In the genomic region with DNA sequence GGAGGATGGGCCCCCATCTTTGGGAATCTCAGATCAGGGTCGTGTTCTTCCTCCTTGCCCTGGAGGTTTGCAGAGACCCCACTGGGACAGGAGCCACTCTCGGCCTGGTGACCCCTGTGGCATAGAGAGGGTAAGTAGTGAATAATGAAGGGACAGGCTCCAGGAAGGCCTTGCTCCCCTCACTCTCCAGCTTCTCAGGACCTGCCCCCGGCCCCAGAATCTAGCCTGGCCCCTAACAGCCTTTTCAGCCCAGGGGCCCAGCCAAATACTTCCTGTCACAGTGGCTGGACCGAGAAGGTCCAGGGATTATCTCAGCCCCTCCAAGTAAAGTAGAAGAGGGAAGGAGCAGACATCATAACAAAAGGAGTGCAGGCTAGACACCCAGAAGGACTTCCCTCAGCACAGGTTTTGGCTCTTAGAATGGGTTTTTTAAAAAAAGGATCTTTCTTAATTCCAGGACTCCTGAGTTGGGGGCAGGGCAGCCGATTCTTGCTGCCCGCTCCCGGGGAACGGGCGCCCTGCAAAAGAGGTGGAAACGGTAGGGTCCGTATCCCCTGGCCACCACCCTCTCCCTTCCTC, we compare ENCODE assay signal across 8 cellular contexts. TPM values are rescaled to one million over a fixed set of nuclear protein-coding genes. Genes with fewer than 3 reads are reported as not detected.
DNase-seq lines count a peak whose midpoint lies in the region; ATAC-seq and TF ChIP-seq lines count a peak whose summit lies in the region.

No MANE protein-coding gene starts in this region.

- POLR2A ChIA-PET in activated CD8-positive, alpha-beta T cell treated with anti-CD3 and anti-CD28 coated beads for 36 hours (lab: Charles Lee) = interaction anchor here (1.1 to 1.3 kb wide), 2 partner anchors 112 to 121 kb away, joined by 3 to 5 read pairs; no protein-coding TSS in a partner anchor

- H3K9ac ChIP-seq in H9 (ENCODE audit: extremely low read depth, insufficient read length, low read length) = no peak overlapping the region

- no peak overlapping the region for H2AFZ ChIP-seq in H9 (ENCODE audit: low read length)

- no peak overlapping the region for H2BK5ac ChIP-seq in H9 (ENCODE audit: insufficient read length, low read length)

- no peaks in the 10 kb centered on the region; a peak in 1 of 5 replicates for H3K9me3 Mint-ChIP-seq in H9
- no peaks in the 10 kb centered on the region for H3K9me3 Mint-ChIP-seq in activated CD8-positive, alpha-beta T cell treated with anti-CD3 and anti-CD28 coated beads for 36 hours

- no peak overlapping the region for H3K56ac ChIP-seq in H9 (ENCODE audit: insufficient read length, low read depth, low read length)

- peaks cover 3% of the 10 kb centered on the region; the same call in 1 of the 2 replicates for H3K27me3 ChIP-seq in H9 (ENCODE audit: insufficient read depth, low read length)
- no peaks in the 10 kb centered on the region for H3K27me3 ChIP-seq in left ventricle myocardium inferior (ENCODE audit: low read depth)

- no peak overlapping the region for H3T11ph ChIP-seq in H9 (ENCODE audit: low read length)

- peaks cover 3% of the 10 kb centered on the region; the same call in 1 of the 2 replicates for H3K4me1 ChIP-seq in H9 (ENCODE audit: insufficient read depth, low read length)
- peaks cover 56% of the 10 kb centered on the region for H3K4me1 ChIP-seq in left ventricle myocardium inferior

- no peak overlapping the region for H2BK12ac ChIP-seq in H9 (ENCODE audit: insufficient read length, low read depth, low read length)

- H3K79me2 ChIP-seq in H9 (ENCODE audit: insufficient read depth, low read length) = no peaks in the 10 kb centered on the region

- TF ChIP-seq CTCF in H9 (conservative IDR thresholded peaks at IDR 0.05) (no peak), left ventricle myocardium inferior (IDR thresholded peaks at IDR 0.05; ENCODE audit: borderline replicate concordance) (no peak)
- no peak for TF ChIP-seq CTCF in activated CD8-positive, alpha-beta T cell treated with anti-CD3 and anti-CD28 coated beads for 36 hours (IDR thresholded peaks at IDR 0.05)

- H3K36me3 ChIP-seq in left ventricle myocardium inferior = no peaks in the 10 kb centered on the region

- H3K36me3 Mint-ChIP-seq in H9 (ENCODE audit: insufficient read depth in 1 of 3, low read depth in 3 of 3) = no peaks in the 10 kb centered on the region
- H3K36me3 Mint-ChIP-seq in activated CD8-positive, alpha-beta T cell treated with anti-CD3 and anti-CD28 coated beads for 36 hours (ENCODE audit: low read depth) = no peaks in the 10 kb centered on the region

- no peak for ATAC-seq in activated CD8-positive, alpha-beta T cell treated with anti-CD3 and anti-CD28 coated beads for 36 hours

- H3K4ac ChIP-seq in H9 (ENCODE audit: low read depth, low read length) = no peak overlapping the region

- peaks cover 71% of the 10 kb centered on the region for H3K27me3 Mint-ChIP-seq in H9 (ENCODE audit: low read depth)
- H3K27me3 Mint-ChIP-seq in activated CD8-positive, alpha-beta T cell treated with anti-CD3 and anti-CD28 coated beads for 36 hours = peaks cover 50% of the 10 kb centered on the region

- H4K91ac ChIP-seq in H9 (ENCODE audit: insufficient read length, low read depth, low read length) = no peak overlapping the region

- H4K8ac ChIP-seq in H9 (replicated peaks; ENCODE audit: insufficient read length, low read depth, low read length) = no peak overlapping the region

- CTCF ChIA-PET in activated CD8-positive, alpha-beta T cell treated with anti-CD3 and anti-CD28 coated beads for 36 hours (lab: Charles Lee) = interaction anchor here (0.6 to 22.8 kb wide), 9 partner anchors 16 to 421 kb away, joined by 3 to 780 read pairs (median 3); a partner anchor contains a TSS

- no peak overlapping the region for H2BK120ac ChIP-seq in H9 (ENCODE audit: low read depth, low read length, poor library complexity, severe bottlenecking)

- peak overlapping the region; percentile 82 for H3K4me3 ChIP-seq in left ventricle myocardium inferior
- peak overlapping the region in 5 of 7 experiments; percentile 32 to 54 (median 37) for H3K4me3 ChIP-seq in skin epidermis

- intact Hi-C loops in activated CD8-positive, alpha-beta T cell treated with anti-CD3 and anti-CD28 coated beads for 36 hours (cut with micrococcal nuclease) = loop anchor here (10.0 kb wide), 3 partner anchors 210 to 420 kb away; a partner anchor contains a TSS
- intact Hi-C loops in left ventricle myocardium inferior (cut with micrococcal nuclease) = loop anchor here (2.0 kb wide), 1 partner anchor 120 kb away; no protein-coding TSS in a partner anchor

- peaks cover 4% of the 10 kb centered on the region for H3K23me2 ChIP-seq in H9 (ENCODE audit: insufficient read length, low read depth, low read length, poor library complexity, severe bottlenecking)

- DNase-seq in H9 = no peak
- DNase-seq in activated CD8-positive, alpha-beta T cell treated with anti-CD3 and anti-CD28 coated beads for 36 hours = no peak
- DNase-seq in left ventricle myocardium inferior = no peak
- no peak for DNase-seq in NCI-H226
- DNase-seq in germinal center (ENCODE audit: low spot score) = no peak
- DNase-seq in NK-92 treated with Interleukin-12 subunit alpha and Interleukin-12 subunit beta, amount 100 ng/mL, for 24 hours (lab: John Stamatoyannopoulos, UW) = no peak
- no peak for DNase-seq in inferior parietal cortex (ENCODE audit: extremely low spot score)

- H3K79me1 ChIP-seq in H9 (ENCODE audit: insufficient read depth, low read depth, low read length, poor library complexity, severe bottlenecking) = no peaks in the 10 kb centered on the region

- H3K18ac ChIP-seq in H9 (ENCODE audit: insufficient read length, low read depth, low read length) = no peak overlapping the region

- no peak overlapping the region for H2BK15ac ChIP-seq in H9 (ENCODE audit: low read depth, low read length)

- H2AK5ac ChIP-seq in H9 (ENCODE audit: insufficient read length, low read length) = no peak overlapping the region

- no peak overlapping the region for H2BK20ac ChIP-seq in H9 (ENCODE audit: low read depth, low read length, poor library complexity, severe bottlenecking)

- H3K4me1 Mint-ChIP-seq in H9 = peaks cover 18 to 45% of the 10 kb centered on the region in 2 experiments
- H3K4me1 Mint-ChIP-seq in activated CD8-positive, alpha-beta T cell treated with anti-CD3 and anti-CD28 coated beads for 36 hours (ENCODE audit: low read depth) = peaks cover 21% of the 10 kb centered on the region

- peak overlapping the region; percentile 35 for H3K4me2 ChIP-seq in H9 (ENCODE audit: insufficient read depth, insufficient read length, low read length)

- H3K14ac ChIP-seq in H9 (ENCODE audit: insufficient read depth, low read length) = no peak overlapping the region

- H3K4me3 Mint-ChIP-seq in H9 = peak overlapping the region; percentile 88 to 96
- H3K4me3 Mint-ChIP-seq in activated CD8-positive, alpha-beta T cell treated with anti-CD3 and anti-CD28 coated beads for 36 hours = peak overlapping the region; percentile 7

- H4K5ac ChIP-seq in H9 (ENCODE audit: insufficient read length, low read depth, low read length) = no peak overlapping the region

- WGBS in H9 (ENCODE audit: extremely low coverage, insufficient read length, low lambda C conversion rate) = no CpG with 5 or more reads among the region's 11 CpGs

- H3K27ac Mint-ChIP-seq in H9 = no peak overlapping the region
- no peak overlapping the region for H3K27ac Mint-ChIP-seq in activated CD8-positive, alpha-beta T cell treated with anti-CD3 and anti-CD28 coated beads for 36 hours

- H3K23ac ChIP-seq in H9 (ENCODE audit: insufficient read length, low read depth, low read length) = no peak overlapping the region

- H4K20me1 ChIP-seq in H9 (ENCODE audit: control insufficient read depth, insufficient read depth, insufficient read length) = no peaks in the 10 kb centered on the region

- no peaks in the 10 kb centered on the region for H3K9me3 ChIP-seq in H9 (ENCODE audit: control insufficient read depth, low read depth, low read length)
- H3K9me3 ChIP-seq in left ventricle myocardium inferior (replicated peaks) = no peaks in the 10 kb centered on the region

- no peak overlapping the region for H3K27ac ChIP-seq in H9 (ENCODE audit: insufficient read length, low read depth, low read length)
- peak overlapping the region; percentile 75 for H3K27ac ChIP-seq in left ventricle myocardium inferior (replicated peaks)
- H3K27ac ChIP-seq in skin epidermis = peak overlapping the region in 2 of 21 experiments; percentile 24 to 28

RNA-seq across cellular contexts. Expression of a gene that starts 0.6 kb away (rescaled TPM):
- total RNA-seq in H9 (2021) = 1.3 and 1.7 TPM in 2 replicates
- under 1 TPM; 0.20 to 0.29 TPM for total RNA-seq in activated CD8-positive, alpha-beta T cell treated with anti-CD3 and anti-CD28 coated beads for 36 hours
- 4.0 TPM for total RNA-seq in left ventricle myocardium inferior
